In genomic region chr3:186097663-186098451, GRCh38 we compare ENCODE assay signal across 1 cellular context.
TF ChIP-seq lines count a peak whose summit lies in the region.

No MANE protein-coding gene starts in this region.

TF ChIP-seq in HepG2, 621 proteins besides CTCF, POLR2A, EP300 and RAD21 (continued from another document and continues in another):
- TF ChIP-seq, protein P1, sequence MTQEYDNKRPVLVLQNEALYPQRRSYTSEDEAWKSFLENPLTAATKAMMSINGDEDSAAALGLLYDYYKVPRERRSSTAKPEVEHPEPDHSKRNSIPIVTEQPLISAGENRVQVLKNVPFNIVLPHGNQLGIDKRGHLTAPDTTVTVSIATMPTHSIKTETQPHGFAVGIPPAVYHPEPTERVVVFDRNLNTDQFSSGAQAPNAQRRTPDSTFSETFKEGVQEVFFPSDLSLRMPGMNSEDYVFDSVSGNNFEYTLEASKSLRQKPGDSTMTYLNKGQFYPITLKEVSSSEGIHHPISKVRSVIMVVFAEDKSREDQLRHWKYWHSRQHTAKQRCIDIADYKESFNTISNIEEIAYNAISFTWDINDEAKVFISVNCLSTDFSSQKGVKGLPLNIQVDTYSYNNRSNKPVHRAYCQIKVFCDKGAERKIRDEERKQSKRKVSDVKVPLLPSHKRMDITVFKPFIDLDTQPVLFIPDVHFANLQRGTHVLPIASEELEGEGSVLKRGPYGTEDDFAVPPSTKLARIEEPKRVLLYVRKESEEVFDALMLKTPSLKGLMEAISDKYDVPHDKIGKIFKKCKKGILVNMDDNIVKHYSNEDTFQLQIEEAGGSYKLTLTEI (CRISPR knock-in tag; conservative IDR thresholded peaks at IDR 0.05): no peak
- no peak for TF ChIP-seq ZNF75D (CRISPR knock-in tag; IDR thresholded peaks at IDR 0.05; ENCODE audit: borderline replicate concordance)
- TF ChIP-seq FUBP1 (CRISPR knock-in tag; IDR thresholded peaks at IDR 0.05; ENCODE audit: borderline replicate concordance): peak; percentile 74; the same call in 1 of the 2 replicates
- peak; percentile 50; the same call in 1 of the 2 replicates for TF ChIP-seq ZFP37 (CRISPR knock-in tag; IDR thresholded peaks at IDR 0.05; ENCODE audit: borderline replicate concordance)
- TF ChIP-seq NFYB (CRISPR knock-in tag; IDR thresholded peaks at IDR 0.05): no peak
- TF ChIP-seq MEIS2 (CRISPR knock-in tag; IDR thresholded peaks at IDR 0.05): peak; percentile 100
- no peak for TF ChIP-seq ZNF451 (CRISPR knock-in tag; IDR thresholded peaks at IDR 0.05)
- TF ChIP-seq ZSCAN12 (CRISPR knock-in tag; IDR thresholded peaks at IDR 0.05): 0 out of 2 replicates have a peak, but pooled peaks have one; percentile 77
- peak; percentile 40; the same call in 1 of the 2 replicates for TF ChIP-seq DMAP1 (CRISPR knock-in tag; IDR thresholded peaks at IDR 0.05)
- TF ChIP-seq, protein P2, sequence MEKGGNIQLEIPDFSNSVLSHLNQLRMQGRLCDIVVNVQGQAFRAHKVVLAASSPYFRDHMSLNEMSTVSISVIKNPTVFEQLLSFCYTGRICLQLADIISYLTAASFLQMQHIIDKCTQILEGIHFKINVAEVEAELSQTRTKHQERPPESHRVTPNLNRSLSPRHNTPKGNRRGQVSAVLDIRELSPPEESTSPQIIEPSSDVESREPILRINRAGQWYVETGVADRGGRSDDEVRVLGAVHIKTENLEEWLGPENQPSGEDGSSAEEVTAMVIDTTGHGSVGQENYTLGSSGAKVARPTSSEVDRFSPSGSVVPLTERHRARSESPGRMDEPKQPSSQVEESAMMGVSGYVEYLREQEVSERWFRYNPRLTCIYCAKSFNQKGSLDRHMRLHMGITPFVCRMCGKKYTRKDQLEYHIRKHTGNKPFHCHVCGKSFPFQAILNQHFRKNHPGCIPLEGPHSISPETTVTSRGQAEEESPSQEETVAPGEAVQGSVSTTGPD (CRISPR knock-in tag; IDR thresholded peaks at IDR 0.05): no peak
- TF ChIP-seq HNF4A (CRISPR knock-in tag; IDR thresholded peaks at IDR 0.05): peak; percentile 27; the same call in 1 of the 2 replicates
- peak; percentile 62 for TF ChIP-seq ASH2L (IDR thresholded peaks at IDR 0.05; ENCODE audit: insufficient read length, low read depth, low read length)
- TF ChIP-seq RNF2 (conservative IDR thresholded peaks at IDR 0.05; ENCODE audit: low read depth): 0 out of 2 replicates have a peak, but pooled peaks have one; percentile 15
- no peak for TF ChIP-seq WIZ (CRISPR knock-in tag; IDR thresholded peaks at IDR 0.05)
- no peak for TF ChIP-seq RFX3 (CRISPR knock-in tag; IDR thresholded peaks at IDR 0.05)
- peak; percentile 26 for TF ChIP-seq SKI (IDR thresholded peaks at IDR 0.05; ENCODE audit: partially characterized antibody)
- TF ChIP-seq ZNF841 (CRISPR knock-in tag; IDR thresholded peaks at IDR 0.05; ENCODE audit: borderline replicate concordance): no peak
- TF ChIP-seq SMARCC2 (IDR thresholded peaks at IDR 0.05): no peak
- TF ChIP-seq ATM (IDR thresholded peaks at IDR 0.05; ENCODE audit: borderline replicate concordance): no peak
- no peak for TF ChIP-seq ZNF260 (CRISPR knock-in tag; IDR thresholded peaks at IDR 0.05; ENCODE audit: borderline replicate concordance, low read depth)
- no peak for TF ChIP-seq ZC3H4 (CRISPR knock-in tag; IDR thresholded peaks at IDR 0.05; ENCODE audit: borderline replicate concordance)
- no peak for TF ChIP-seq SMAD9 (CRISPR knock-in tag; IDR thresholded peaks at IDR 0.05)
- no peak for TF ChIP-seq ETS1 (CRISPR knock-in tag; IDR thresholded peaks at IDR 0.05)
- TF ChIP-seq RELA (CRISPR knock-in tag; IDR thresholded peaks at IDR 0.05): no peak
- TF ChIP-seq, protein P3, sequence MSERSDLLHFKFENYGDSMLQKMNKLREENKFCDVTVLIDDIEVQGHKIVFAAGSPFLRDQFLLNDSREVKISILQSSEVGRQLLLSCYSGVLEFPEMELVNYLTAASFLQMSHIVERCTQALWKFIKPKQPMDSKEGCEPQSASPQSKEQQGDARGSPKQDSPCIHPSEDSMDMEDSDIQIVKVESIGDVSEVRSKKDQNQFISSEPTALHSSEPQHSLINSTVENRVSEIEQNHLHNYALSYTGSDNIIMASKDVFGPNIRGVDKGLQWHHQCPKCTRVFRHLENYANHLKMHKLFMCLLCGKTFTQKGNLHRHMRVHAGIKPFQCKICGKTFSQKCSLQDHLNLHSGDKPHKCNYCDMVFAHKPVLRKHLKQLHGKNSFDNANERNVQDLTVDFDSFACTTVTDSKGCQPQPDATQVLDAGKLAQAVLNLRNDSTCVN (CRISPR knock-in tag; IDR thresholded peaks at IDR 0.05; ENCODE audit: borderline replicate concordance): no peak
- TF ChIP-seq ZNF749 (CRISPR knock-in tag; IDR thresholded peaks at IDR 0.05; ENCODE audit: borderline replicate concordance): no peak
- peak in 1 of 2 experiments; percentile 47; a peak in 2 of 4 replicates for TF ChIP-seq HMGXB4 (CRISPR knock-in tag; IDR thresholded peaks at IDR 0.05; ENCODE audit: borderline replicate concordance in 1 of 2, low read depth in 1 of 2)
- no peak for TF ChIP-seq ARNT (IDR thresholded peaks at IDR 0.05)
- TF ChIP-seq BRD4 (CRISPR knock-in tag; IDR thresholded peaks at IDR 0.05): no peak
- TF ChIP-seq ZNF598 (CRISPR knock-in tag; IDR thresholded peaks at IDR 0.05; ENCODE audit: borderline replicate concordance): peak; percentile 81; the same call in 1 of the 2 replicates
- no peak for TF ChIP-seq ZNF24 (IDR thresholded peaks at IDR 0.05)
- TF ChIP-seq, protein P4, sequence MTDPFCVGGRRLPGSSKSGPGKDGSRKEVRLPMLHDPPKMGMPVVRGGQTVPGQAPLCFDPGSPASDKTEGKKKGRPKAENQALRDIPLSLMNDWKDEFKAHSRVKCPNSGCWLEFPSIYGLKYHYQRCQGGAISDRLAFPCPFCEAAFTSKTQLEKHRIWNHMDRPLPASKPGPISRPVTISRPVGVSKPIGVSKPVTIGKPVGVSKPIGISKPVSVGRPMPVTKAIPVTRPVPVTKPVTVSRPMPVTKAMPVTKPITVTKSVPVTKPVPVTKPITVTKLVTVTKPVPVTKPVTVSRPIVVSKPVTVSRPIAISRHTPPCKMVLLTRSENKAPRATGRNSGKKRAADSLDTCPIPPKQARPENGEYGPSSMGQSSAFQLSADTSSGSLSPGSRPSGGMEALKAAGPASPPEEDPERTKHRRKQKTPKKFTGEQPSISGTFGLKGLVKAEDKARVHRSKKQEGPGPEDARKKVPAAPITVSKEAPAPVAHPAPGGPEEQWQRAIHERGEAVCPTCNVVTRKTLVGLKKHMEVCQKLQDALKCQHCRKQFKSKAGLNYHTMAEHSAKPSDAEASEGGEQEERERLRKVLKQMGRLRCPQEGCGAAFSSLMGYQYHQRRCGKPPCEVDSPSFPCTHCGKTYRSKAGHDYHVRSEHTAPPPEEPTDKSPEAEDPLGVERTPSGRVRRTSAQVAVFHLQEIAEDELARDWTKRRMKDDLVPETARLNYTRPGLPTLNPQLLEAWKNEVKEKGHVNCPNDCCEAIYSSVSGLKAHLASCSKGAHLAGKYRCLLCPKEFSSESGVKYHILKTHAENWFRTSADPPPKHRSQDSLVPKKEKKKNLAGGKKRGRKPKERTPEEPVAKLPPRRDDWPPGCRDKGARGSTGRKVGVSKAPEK (CRISPR knock-in tag; IDR thresholded peaks at IDR 0.05; ENCODE audit: borderline replicate concordance): no peak
- TF ChIP-seq ZNF558 (CRISPR knock-in tag; IDR thresholded peaks at IDR 0.05; ENCODE audit: borderline replicate concordance): no peak
- TF ChIP-seq ZNF292 (CRISPR knock-in tag; IDR thresholded peaks at IDR 0.05; ENCODE audit: borderline replicate concordance, low read depth): 0 out of 2 replicates have a peak, but pooled peaks have one; percentile 15
- no peak; the same call in 1 of the 2 replicates for TF ChIP-seq ZNF782 (CRISPR knock-in tag; IDR thresholded peaks at IDR 0.05; ENCODE audit: borderline replicate concordance)
- TF ChIP-seq GATAD1 (CRISPR knock-in tag; IDR thresholded peaks at IDR 0.05): no peak
- TF ChIP-seq, protein P5, sequence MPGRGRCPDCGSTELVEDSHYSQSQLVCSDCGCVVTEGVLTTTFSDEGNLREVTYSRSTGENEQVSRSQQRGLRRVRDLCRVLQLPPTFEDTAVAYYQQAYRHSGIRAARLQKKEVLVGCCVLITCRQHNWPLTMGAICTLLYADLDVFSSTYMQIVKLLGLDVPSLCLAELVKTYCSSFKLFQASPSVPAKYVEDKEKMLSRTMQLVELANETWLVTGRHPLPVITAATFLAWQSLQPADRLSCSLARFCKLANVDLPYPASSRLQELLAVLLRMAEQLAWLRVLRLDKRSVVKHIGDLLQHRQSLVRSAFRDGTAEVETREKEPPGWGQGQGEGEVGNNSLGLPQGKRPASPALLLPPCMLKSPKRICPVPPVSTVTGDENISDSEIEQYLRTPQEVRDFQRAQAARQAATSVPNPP (CRISPR knock-in tag; IDR thresholded peaks at IDR 0.05): no peak
- peak; percentile 78; the same call in 1 of the 2 replicates for TF ChIP-seq MIER3 (CRISPR knock-in tag; IDR thresholded peaks at IDR 0.05; ENCODE audit: borderline replicate concordance)
- 0 out of 2 replicates have a peak, but pooled peaks have one; percentile 28 for TF ChIP-seq ZNF329 (CRISPR knock-in tag; IDR thresholded peaks at IDR 0.05; ENCODE audit: low read depth)
- TF ChIP-seq ZNF703 (CRISPR knock-in tag; IDR thresholded peaks at IDR 0.05; ENCODE audit: borderline replicate concordance): no peak
- no peak for TF ChIP-seq KLF9 (CRISPR knock-in tag; IDR thresholded peaks at IDR 0.05; ENCODE audit: low read depth)
- TF ChIP-seq ZSCAN31 (CRISPR knock-in tag; IDR thresholded peaks at IDR 0.05; ENCODE audit: low read depth): 0 out of 2 replicates have a peak, but pooled peaks have one; percentile 56
- TF ChIP-seq PHF21A (CRISPR knock-in tag; IDR thresholded peaks at IDR 0.05): peak; percentile 98
- TF ChIP-seq MLLT10 (CRISPR knock-in tag; IDR thresholded peaks at IDR 0.05): no peak
- TF ChIP-seq XRCC5 (optimal IDR thresholded peaks at IDR 0.05; ENCODE audit: low read length): peak; percentile 51
- peak; percentile 67 for TF ChIP-seq CBX1 (IDR thresholded peaks at IDR 0.05; ENCODE audit: low read depth)
- TF ChIP-seq MED8 (CRISPR knock-in tag; IDR thresholded peaks at IDR 0.05; ENCODE audit: insufficient replicate concordance): no peak
- no peak for TF ChIP-seq ZNF143 (CRISPR knock-in tag; IDR thresholded peaks at IDR 0.05)
- peak; percentile 45; the same call in 1 of the 2 replicates for TF ChIP-seq FOSL2 (CRISPR knock-in tag; IDR thresholded peaks at IDR 0.05)
- no peak for TF ChIP-seq MAFG (CRISPR knock-in tag; IDR thresholded peaks at IDR 0.05)
- no peak for TF ChIP-seq CBX2 (IDR thresholded peaks at IDR 0.05; ENCODE audit: low read depth, low read length)
- no peak for TF ChIP-seq CBX2 (CRISPR knock-in tag; IDR thresholded peaks at IDR 0.05; ENCODE audit: low read depth)
- TF ChIP-seq TBX2 (CRISPR knock-in tag; IDR thresholded peaks at IDR 0.05; ENCODE audit: borderline replicate concordance): peak; percentile 86
- TF ChIP-seq NCOR1 (IDR thresholded peaks at IDR 0.05; ENCODE audit: borderline replicate concordance, low read length): peak; percentile 72; the same call in 1 of the 2 replicates
- TF ChIP-seq TEAD3 (CRISPR knock-in tag; optimal IDR thresholded peaks at IDR 0.05; ENCODE audit: borderline replicate concordance): peak; percentile 42
- TF ChIP-seq FOXM1 (CRISPR knock-in tag; IDR thresholded peaks at IDR 0.05): no peak
- 0 out of 2 replicates have a peak, but pooled peaks have one; percentile 23 for TF ChIP-seq ZBTB7B (CRISPR knock-in tag; IDR thresholded peaks at IDR 0.05)
- TF ChIP-seq ZSCAN20 (CRISPR knock-in tag; IDR thresholded peaks at IDR 0.05; ENCODE audit: borderline replicate concordance): 0 out of 2 replicates have a peak, but pooled peaks have one; percentile 26
- TF ChIP-seq, protein P6, sequence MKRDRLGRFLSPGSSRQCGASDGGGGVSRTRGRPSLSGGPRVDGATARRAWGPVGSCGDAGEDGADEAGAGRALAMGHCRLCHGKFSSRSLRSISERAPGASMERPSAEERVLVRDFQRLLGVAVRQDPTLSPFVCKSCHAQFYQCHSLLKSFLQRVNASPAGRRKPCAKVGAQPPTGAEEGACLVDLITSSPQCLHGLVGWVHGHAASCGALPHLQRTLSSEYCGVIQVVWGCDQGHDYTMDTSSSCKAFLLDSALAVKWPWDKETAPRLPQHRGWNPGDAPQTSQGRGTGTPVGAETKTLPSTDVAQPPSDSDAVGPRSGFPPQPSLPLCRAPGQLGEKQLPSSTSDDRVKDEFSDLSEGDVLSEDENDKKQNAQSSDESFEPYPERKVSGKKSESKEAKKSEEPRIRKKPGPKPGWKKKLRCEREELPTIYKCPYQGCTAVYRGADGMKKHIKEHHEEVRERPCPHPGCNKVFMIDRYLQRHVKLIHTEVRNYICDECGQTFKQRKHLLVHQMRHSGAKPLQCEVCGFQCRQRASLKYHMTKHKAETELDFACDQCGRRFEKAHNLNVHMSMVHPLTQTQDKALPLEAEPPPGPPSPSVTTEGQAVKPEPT (CRISPR knock-in tag; IDR thresholded peaks at IDR 0.05; ENCODE audit: low read depth): no peak
